8 cellular contexts compared by ENCODE assay signal in genomic region chr9:108535526-108535925, GRCh38.
DNase-seq lines count a peak whose midpoint lies in the region; ATAC-seq and TF ChIP-seq lines count a peak whose summit lies in the region.

No MANE protein-coding gene starts in this region.

- H3K4me1 Mint-ChIP-seq in MCF 10A (ENCODE audit: insufficient read depth, unreplicated experiment) (no peaks in the 10 kb centered on the region), osteocyte (ENCODE audit: unreplicated experiment) (peaks cover 23% of the 10 kb centered on the region)
- no peaks in the 10 kb centered on the region for H3K4me1 Mint-ChIP-seq in activated CD8-positive, alpha-beta T cell treated with anti-CD3 and anti-CD28 coated beads, Interleukin-2, amount 10 ng/mL, durations not matched to agents 7 days and 5 days (ENCODE audit: low read depth)
- H3K4me1 Mint-ChIP-seq in activated CD4-positive, alpha-beta memory T cell treated with anti-CD3 and anti-CD28 coated beads, Interleukin-2, amount 10 ng/mL, durations not matched to agents 7 days and 5 days, result no peaks in the 10 kb centered on the region

- H3K36me3 Mint-ChIP-seq in MCF 10A (ENCODE audit: insufficient read depth, unreplicated experiment), result no peaks in the 10 kb centered on the region
- no peaks in the 10 kb centered on the region for H3K36me3 Mint-ChIP-seq in osteocyte (ENCODE audit: unreplicated experiment)
- no peaks in the 10 kb centered on the region for H3K36me3 Mint-ChIP-seq in activated CD8-positive, alpha-beta T cell treated with anti-CD3 and anti-CD28 coated beads, Interleukin-2, amount 10 ng/mL, durations not matched to agents 7 days and 5 days (ENCODE audit: low read depth)
- H3K36me3 Mint-ChIP-seq in activated CD4-positive, alpha-beta memory T cell treated with anti-CD3 and anti-CD28 coated beads, Interleukin-2, amount 10 ng/mL, durations not matched to agents 7 days and 5 days (ENCODE audit: low read depth), result no peaks in the 10 kb centered on the region

- no TSS peak for BruUV-seq in MCF 10A (replicated peaks; lab: Mats Ljungman, UMichigan)

- intact Hi-C loops in MCF 10A (cut with micrococcal nuclease), result no loop called here

- H3K9me3 Mint-ChIP-seq in MCF 10A (ENCODE audit: unreplicated experiment) (peaks cover 34% of the 10 kb centered on the region), osteocyte (ENCODE audit: unreplicated experiment) (peaks cover 10% of the 10 kb centered on the region)
- H3K9me3 Mint-ChIP-seq in activated CD8-positive, alpha-beta T cell treated with anti-CD3 and anti-CD28 coated beads, Interleukin-2, amount 10 ng/mL, durations not matched to agents 7 days and 5 days (ENCODE audit: insufficient read depth), result peaks cover 3% of the 10 kb centered on the region
- no peaks in the 10 kb centered on the region for H3K9me3 Mint-ChIP-seq in activated CD4-positive, alpha-beta memory T cell treated with anti-CD3 and anti-CD28 coated beads, Interleukin-2, amount 10 ng/mL, durations not matched to agents 7 days and 5 days

- no peaks in the 10 kb centered on the region for H3K27me3 Mint-ChIP-seq in MCF 10A (ENCODE audit: insufficient read depth, unreplicated experiment)
- H3K27me3 Mint-ChIP-seq in osteocyte (ENCODE audit: unreplicated experiment), result no peaks in the 10 kb centered on the region
- no peaks in the 10 kb centered on the region for H3K27me3 Mint-ChIP-seq in activated CD8-positive, alpha-beta T cell treated with anti-CD3 and anti-CD28 coated beads, Interleukin-2, amount 10 ng/mL, durations not matched to agents 7 days and 5 days (ENCODE audit: low read depth)
- H3K27me3 Mint-ChIP-seq in activated CD4-positive, alpha-beta memory T cell treated with anti-CD3 and anti-CD28 coated beads, Interleukin-2, amount 10 ng/mL, durations not matched to agents 7 days and 5 days, result no peaks in the 10 kb centered on the region

- POLR2A ChIA-PET in MCF 10A (lab: Yijun Ruan, JAX), result no interaction called here
- POLR2A ChIA-PET in activated CD8-positive, alpha-beta T cell treated with anti-CD3 and anti-CD28 coated beads, Interleukin-2, amount 10 ng/mL, durations not matched to agents 7 days and 5 days (lab: Charles Lee), result no interaction called here
- POLR2A ChIA-PET in activated CD4-positive, alpha-beta memory T cell treated with anti-CD3 and anti-CD28 coated beads, Interleukin-2, amount 10 ng/mL, durations not matched to agents 7 days and 5 days (lab: Charles Lee), result no interaction called here

- peak; percentile 18 for DNase-seq in MCF 10A (ENCODE audit: unreplicated experiment)
- DNase-seq in osteocyte (ENCODE audit: extremely low spot score, unreplicated experiment), result no peak
- DNase-seq in kidney tubule cell (ENCODE audit: low spot score), result no peak
- DNase-seq in activated CD8-positive, alpha-beta T cell treated with anti-CD3 and anti-CD28 coated beads, Interleukin-2, amount 10 ng/mL, durations not matched to agents 7 days and 5 days, result no peak
- no peak for DNase-seq in activated CD4-positive, alpha-beta memory T cell treated with anti-CD3 and anti-CD28 coated beads, Interleukin-2, amount 10 ng/mL, durations not matched to agents 7 days and 5 days

- CTCF ChIA-PET in MCF 10A (lab: Yijun Ruan, JAX), result interaction anchor here (0.6 to 0.9 kb wide), 2 partner anchors 28 to 49 kb away, joined by 3 read pairs; no protein-coding TSS in a partner anchor
- CTCF ChIA-PET in activated CD8-positive, alpha-beta T cell treated with anti-CD3 and anti-CD28 coated beads, Interleukin-2, amount 10 ng/mL, durations not matched to agents 7 days and 5 days (lab: Charles Lee), result no interaction called here
- CTCF ChIA-PET in activated CD4-positive, alpha-beta memory T cell treated with anti-CD3 and anti-CD28 coated beads, Interleukin-2, amount 10 ng/mL, durations not matched to agents 7 days and 5 days (lab: Charles Lee), result interaction anchor here (0.5 kb wide), 1 partner anchor 229 kb away, joined by 3 read pairs; no protein-coding TSS in a partner anchor

- ATAC-seq in GM18867 (IDR thresholded peaks at IDR 0.05; ENCODE audit: unreplicated experiment), result peak; percentile 69
- peak; percentile 43 for ATAC-seq in HG03565 (IDR thresholded peaks at IDR 0.05; ENCODE audit: unreplicated experiment)
- ATAC-seq in HG02840 (IDR thresholded peaks at IDR 0.05; ENCODE audit: low FRiP score, unreplicated experiment), result no peak
- ATAC-seq in activated CD8-positive, alpha-beta T cell treated with anti-CD3 and anti-CD28 coated beads, Interleukin-2, amount 10 ng/mL, durations not matched to agents 7 days and 5 days, result no peak

- H3K4me3 Mint-ChIP-seq in MCF 10A (ENCODE audit: unreplicated experiment) (no peak overlapping the region), osteocyte (ENCODE audit: unreplicated experiment) (no peak overlapping the region)
- no peak overlapping the region for H3K4me3 Mint-ChIP-seq in activated CD8-positive, alpha-beta T cell treated with anti-CD3 and anti-CD28 coated beads, Interleukin-2, amount 10 ng/mL, durations not matched to agents 7 days and 5 days
- no peak overlapping the region for H3K4me3 Mint-ChIP-seq in activated CD4-positive, alpha-beta memory T cell treated with anti-CD3 and anti-CD28 coated beads, Interleukin-2, amount 10 ng/mL, durations not matched to agents 7 days and 5 days

- TF ChIP-seq CTCF in MCF 10A (IDR thresholded peaks at IDR 0.05; ENCODE audit: unreplicated experiment) (no peak), osteocyte (IDR thresholded peaks at IDR 0.05) (peak; percentile 33)

- H3K27ac Mint-ChIP-seq in MCF 10A (ENCODE audit: low read depth, unreplicated experiment) (no peak overlapping the region), osteocyte (ENCODE audit: unreplicated experiment) (no peak overlapping the region)
- H3K27ac Mint-ChIP-seq in activated CD8-positive, alpha-beta T cell treated with anti-CD3 and anti-CD28 coated beads, Interleukin-2, amount 10 ng/mL, durations not matched to agents 7 days and 5 days, result no peak overlapping the region
- H3K27ac Mint-ChIP-seq in activated CD4-positive, alpha-beta memory T cell treated with anti-CD3 and anti-CD28 coated beads, Interleukin-2, amount 10 ng/mL, durations not matched to agents 7 days and 5 days, result no peak overlapping the region

Comparison
In these comparisons a context has a peak if more than half of its experiments do, and no peak if none do; other contexts are left out.
1. ATAC-seq: peak in GM18867 (single experiment) and HG03565 (single experiment); none in HG02840 (single experiment) and activated CD8-positive, alpha-beta T cell treated with anti-CD3 and anti-CD28 coated beads, Interleukin-2, amount 10 ng/mL, durations not matched to agents 7 days and 5 days (single experiment).